In the genomic region with DNA sequence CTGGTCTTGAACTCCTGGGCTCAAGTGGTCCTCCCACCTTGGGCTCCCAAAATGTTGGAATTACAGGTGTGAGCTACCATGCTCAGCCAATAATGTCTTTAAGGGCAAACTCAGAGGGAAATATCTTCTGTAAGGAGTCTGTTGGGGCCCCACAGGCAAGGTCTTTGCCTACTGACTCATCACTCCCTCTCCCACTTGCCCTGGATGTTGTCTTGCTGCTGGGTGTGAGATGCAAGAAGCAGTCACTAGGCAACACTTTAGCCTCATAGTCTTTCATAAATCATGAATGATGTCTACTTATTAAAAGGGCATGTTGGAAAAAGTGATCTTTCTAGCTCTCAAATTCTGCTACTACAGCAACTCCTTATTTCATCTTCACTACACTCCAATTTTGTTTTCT, we compare ENCODE assay signal across 25 cellular contexts. TPM values are rescaled to one million over a fixed set of nuclear protein-coding genes. Genes with fewer than 3 reads are reported as not detected.
DNase-seq lines count a peak whose midpoint lies in the region; ATAC-seq, FAIRE-seq and TF ChIP-seq lines count a peak whose summit lies in the region.
"Had no signal": no experiment of that assay in that cellular context is flagged by ENCODE, and none has a peak within 500 bp of the region (broad histone marks: within the 10 kb centered on the region; RNA-seq: fewer than 3 reads in every experiment).

No MANE protein-coding gene starts in this region.

- no peaks in the 10 kb centered on the region for H3K9me2 ChIP-seq in hepatocyte (replicated peaks; ENCODE audit: insufficient read depth)
- no peaks in the 10 kb centered on the region for H3K9me2 ChIP-seq in Karpas-422 (replicated peaks; ENCODE audit: insufficient read depth, low read length)

- BruUV-seq in mammary epithelial cell (replicated peaks; lab: Mats Ljungman, UMichigan), result no TSS peak

- TF ChIP-seq CTCF in mammary epithelial cell (conservative IDR thresholded peaks at IDR 0.05 in 1 of 2, IDR thresholded peaks at IDR 0.05 in 1 of 2; ENCODE audit: extremely low read depth in 1 of 2, insufficient read depth in 1 of 2, low read depth in 1 of 2, low read length in 2 of 2), result no peak
- TF ChIP-seq CTCF in hepatocyte (IDR thresholded peaks at IDR 0.05; ENCODE audit: poor library complexity), result no peak
- TF ChIP-seq CTCF in dorsolateral prefrontal cortex (IDR thresholded peaks at IDR 0.05 in 54 of 56, conservative IDR thresholded peaks at IDR 0.05 in 2 of 56; ENCODE audit: low read depth in 1 of 56, partially characterized antibody in 56 of 56), result no peak

- no peaks in the 10 kb centered on the region for H3K79me2 ChIP-seq in mammary epithelial cell (ENCODE audit: insufficient read depth, low read length)
- H3K79me2 ChIP-seq in hepatocyte, result no peaks in the 10 kb centered on the region
- H3K79me2 ChIP-seq in Karpas-422 (ENCODE audit: low read length), result no peaks in the 10 kb centered on the region

- no peaks in the 10 kb centered on the region for H3K27me3 ChIP-seq in mammary epithelial cell (ENCODE audit: insufficient read depth, low read length)
- H3K27me3 ChIP-seq in hepatocyte, result no peaks in the 10 kb centered on the region
- no peaks in the 10 kb centered on the region for H3K27me3 ChIP-seq in dorsolateral prefrontal cortex
- H3K27me3 ChIP-seq in Karpas-422 (ENCODE audit: low read length), result no peaks in the 10 kb centered on the region
- H3K27me3 ChIP-seq: BLaER1, MG63 had no signal

- no peak overlapping the region for H3K9ac ChIP-seq in mammary epithelial cell (ENCODE audit: insufficient read depth, low read length)
- no peak overlapping the region for H3K9ac ChIP-seq in Karpas-422 (ENCODE audit: low read length)
- H3K9ac ChIP-seq: BLaER1, GM23248 had no signal

- H3K4me3 ChIP-seq in mammary epithelial cell (replicated peaks in 1 of 3; ENCODE audit: insufficient read depth in 1 of 3, low read depth in 2 of 3, low read length in 3 of 3) (no peak overlapping the region), hepatocyte (no peak overlapping the region), dorsolateral prefrontal cortex (no peak overlapping the region), Karpas-422 (ENCODE audit: low read length) (no peak overlapping the region)
- H3K4me3 ChIP-seq: BLaER1, GM12878, GM23248, HAP-1, MG63, SK-N-MC had no signal

- CTCF ChIA-PET in mammary epithelial cell (lab: Charles Lee; ENCODE audit: low non-redundant PET), result no interaction called here

- H3K27ac ChIP-seq in mammary epithelial cell (ENCODE audit: insufficient read depth, low read depth, low read length) (no peak overlapping the region), hepatocyte (no peak overlapping the region), dorsolateral prefrontal cortex (no peak overlapping the region), Karpas-422 (ENCODE audit: low read length) (no peak overlapping the region)
- H3K27ac ChIP-seq: BLaER1, GM23248, SK-N-MC had no signal

- H3K9me3 ChIP-seq in mammary epithelial cell (replicated peaks; ENCODE audit: insufficient read depth, low read length) (no peaks in the 10 kb centered on the region), hepatocyte (ENCODE audit: low read depth) (no peaks in the 10 kb centered on the region), Karpas-422 (ENCODE audit: low read length) (no peaks in the 10 kb centered on the region)
- H3K9me3 ChIP-seq: BLaER1, HAP-1, MG63 had no signal

- H3K4me1 ChIP-seq in mammary epithelial cell (ENCODE audit: insufficient read depth, low read length) (peaks cover 8% of the 10 kb centered on the region), hepatocyte (ENCODE audit: insufficient read depth) (no peaks in the 10 kb centered on the region), Karpas-422 (ENCODE audit: low read length) (no peaks in the 10 kb centered on the region)
- H3K4me1 ChIP-seq: HAP-1 had no signal

- FAIRE-seq in HTR-8/SVneo (lab: Jason Lieb, UNC), result no peak
- FAIRE-seq: GM12878 had no signal

- H2AFZ ChIP-seq in mammary epithelial cell (ENCODE audit: low read depth, low read length) (no peak overlapping the region), hepatocyte (no peak overlapping the region), Karpas-422 (ENCODE audit: low read length) (no peak overlapping the region)
- H2AFZ ChIP-seq: GM23248 had no signal

- no peak overlapping the region for H3K4me2 ChIP-seq in mammary epithelial cell (ENCODE audit: insufficient read depth, low read depth, low read length)
- no peak overlapping the region for H3K4me2 ChIP-seq in hepatocyte
- no peak overlapping the region for H3K4me2 ChIP-seq in Karpas-422 (ENCODE audit: low read depth, low read length, poor library complexity, severe bottlenecking)
- H3K4me2 ChIP-seq: BLaER1 had no signal

- dilution Hi-C loops in mammary epithelial cell (cut with HindIII; ENCODE audit: low sequenced_read_pairs), result no loop called here

- peak; percentile 6 for DNase-seq in HTR-8/SVneo (ENCODE audit: insufficient read length, low spot score)
- DNase-seq in mammary epithelial cell, result peak; percentile 41
- DNase-seq in hepatocyte (ENCODE audit: low spot score), result peak; percentile 40
- peak; percentile 4 for DNase-seq in renal cortical epithelial cell (ENCODE audit: low read depth)
- no peak for DNase-seq in dorsolateral prefrontal cortex
- no peak for DNase-seq in activated CD8-positive, alpha-beta memory T cell treated with anti-CD3 and anti-CD28 coated beads, Interleukin-2, amount 50 U/mL, for 4 hours
- DNase-seq in Karpas-422, result no peak
- DNase-seq: CD4-positive, alpha-beta T cell; DND-41; GM23248; Kasumi-1; MG63; NCI-H1048; NCI-H1436; NCI-H187 treated with DMSO at 0.1 percent for 48 hours; NCI-H2107; NCI-H446 treated with DMSO at 0.1 percent for 48 hours; NCI-H526 treated with DMSO at 0.1 percent for 48 hours; SHP77 treated with DMSO at 0.1 percent for 48 hours had no signal

- H3K36me3 ChIP-seq in mammary epithelial cell (ENCODE audit: insufficient read depth, low read length), result no peaks in the 10 kb centered on the region
- H3K36me3 ChIP-seq in hepatocyte (replicated peaks; ENCODE audit: insufficient read depth, low read depth), result no peaks in the 10 kb centered on the region
- H3K36me3 ChIP-seq in Karpas-422 (ENCODE audit: insufficient read depth, low read length), result no peaks in the 10 kb centered on the region
- H3K36me3 ChIP-seq: BLaER1, HAP-1, MG63 had no signal

- H4K20me1 ChIP-seq in mammary epithelial cell (ENCODE audit: insufficient read depth, low read length), result no peaks in the 10 kb centered on the region
- no peaks in the 10 kb centered on the region for H4K20me1 ChIP-seq in hepatocyte (ENCODE audit: insufficient read depth, poor library complexity, severe bottlenecking)
- H4K20me1 ChIP-seq in Karpas-422 (ENCODE audit: insufficient read depth, low read depth, low read length), result no peaks in the 10 kb centered on the region
- H4K20me1 ChIP-seq: BLaER1 had no signal

- in situ Hi-C loops in mammary epithelial cell (cut with MboI; ENCODE audit: low sequenced_read_pairs in 2 of 2), result no loop called here

- no peak for ATAC-seq in HG02840 (IDR thresholded peaks at IDR 0.05; ENCODE audit: low FRiP score, unreplicated experiment)
- ATAC-seq: GM12878 had no signal

- intact Hi-C loops in mammary epithelial cell (cut with micrococcal nuclease) (no loop called here), dorsolateral prefrontal cortex (cut with DNase I) (no loop called here)

RNA-seq across cellular contexts. Expression of a gene that starts 34.6 kb away (rescaled TPM):
- not detected for total RNA-seq in mammary epithelial cell
- polyA plus RNA-seq in mammary epithelial cell, result not detected
- not detected for polyA minus RNA-seq in mammary epithelial cell
- 1.8 and 2.6 TPM in 2 replicates for total RNA-seq in hepatocyte
- 0.63 and 0.74 TPM in 2 replicates for polyA plus RNA-seq in hepatocyte
- not detected in 2 replicates for total RNA-seq in renal cortical epithelial cell
- not detected for total RNA-seq in dorsolateral prefrontal cortex
- total RNA-seq in Karpas-422 (2014; rRNA removed; shearing (Covaris generic); ENCODE audit: low replicate concordance), result not detected in 2 replicates
- total RNA-seq: A673; CD4-positive, alpha-beta T cell; GM12878; GM23248 had no signal
- polyA plus RNA-seq: GM23248 had no signal

Comparison
In these comparisons a context has a peak if more than half of its experiments do, and no peak if none do; other contexts are left out.
1. DNase-seq: peak in HTR-8/SVneo (single experiment), mammary epithelial cell (single experiment), hepatocyte (single experiment) and renal cortical epithelial cell (single experiment); none in dorsolateral prefrontal cortex (0 of 10), activated CD8-positive, alpha-beta memory T cell treated with anti-CD3 and anti-CD28 coated beads, Interleukin-2, amount 50 U/mL, for 4 hours (single experiment) and Karpas-422 (single experiment).